Comparison of ENCODE assay signal across 16 cellular contexts in the genomic region with DNA sequence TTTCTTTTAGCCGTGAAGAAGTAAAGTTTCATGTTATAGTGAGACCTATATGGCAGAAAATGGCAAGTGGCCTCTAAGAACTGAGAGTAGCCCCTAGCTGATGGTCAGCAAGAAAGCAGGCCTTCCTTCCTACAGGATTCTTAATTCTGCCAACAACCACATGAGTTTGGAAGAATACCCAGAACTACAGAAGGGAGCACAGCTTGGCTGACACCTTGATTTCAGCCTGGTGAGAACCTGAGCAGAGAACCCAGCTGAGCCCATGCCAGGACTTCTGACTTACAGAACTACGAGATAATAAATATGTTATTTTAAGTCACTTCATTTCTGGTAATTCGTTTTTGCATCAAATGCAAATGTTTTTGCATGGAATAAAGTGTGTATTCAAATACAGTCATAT. TPM values are rescaled to one million over a fixed set of nuclear protein-coding genes. Genes with fewer than 3 reads are reported as not detected.
DNase-seq lines count a peak whose midpoint lies in the region; ATAC-seq and TF ChIP-seq lines count a peak whose summit lies in the region.
"Had no signal": no experiment of that assay in that cellular context is flagged by ENCODE, and none has a peak within 500 bp of the region (broad histone marks: within the 10 kb centered on the region; RNA-seq: fewer than 3 reads in every experiment).

No MANE protein-coding gene starts in this region.

- H3K18ac ChIP-seq in H9 (ENCODE audit: insufficient read length, low read depth, low read length) = no peak overlapping the region

- no peak overlapping the region for H3K4ac ChIP-seq in H9 (ENCODE audit: low read depth, low read length)

- no peaks in the 10 kb centered on the region for H3K36me3 Mint-ChIP-seq in H9 (ENCODE audit: insufficient read depth in 1 of 3, low read depth in 3 of 3)

- H3K79me1 ChIP-seq in H9 (ENCODE audit: insufficient read depth, low read depth, low read length, poor library complexity, severe bottlenecking) = no peaks in the 10 kb centered on the region

- no peak overlapping the region for H4K5ac ChIP-seq in H9 (ENCODE audit: insufficient read length, low read depth, low read length)

- no peak overlapping the region for H2BK15ac ChIP-seq in H9 (ENCODE audit: low read depth, low read length)

- H3K23me2 ChIP-seq in H9 (ENCODE audit: insufficient read length, low read depth, low read length, poor library complexity, severe bottlenecking) = peaks cover 2% of the 10 kb centered on the region

- no peak overlapping the region for H2BK12ac ChIP-seq in H9 (ENCODE audit: insufficient read length, low read depth, low read length)

- H3K79me2 ChIP-seq in H9 (ENCODE audit: insufficient read depth, low read length) = no peaks in the 10 kb centered on the region

- H2AFZ ChIP-seq in H9 (ENCODE audit: low read length) = no peak overlapping the region
- H2AFZ ChIP-seq: GM23338 had no signal

- no peaks in the 10 kb centered on the region for H3K9me3 Mint-ChIP-seq in H9
- H3K9me3 Mint-ChIP-seq: CD8-positive, alpha-beta T cell; GM23338; HFFc6 had no signal

- no peak overlapping the region for H2BK5ac ChIP-seq in H9 (ENCODE audit: insufficient read length, low read length)

- no peak overlapping the region for H2BK120ac ChIP-seq in H9 (ENCODE audit: low read depth, low read length, poor library complexity, severe bottlenecking)

- no peaks in the 10 kb centered on the region for H3K9me3 ChIP-seq in H9 (ENCODE audit: control insufficient read depth, low read depth, low read length)
- H3K9me3 ChIP-seq: BLaER1 treated with 17β-estradiol and CSF1 and Interleukin-3, amounts not matched to agents 10 nM and 100 nM had no signal

- no peaks in the 10 kb centered on the region for H3K27me3 ChIP-seq in H9 (ENCODE audit: insufficient read depth, low read length)
- H3K27me3 ChIP-seq: BLaER1 treated with 17β-estradiol and CSF1 and Interleukin-3, amounts not matched to agents 10 nM and 100 nM had no signal

- H3K23ac ChIP-seq in H9 (ENCODE audit: insufficient read length, low read depth, low read length) = no peak overlapping the region

- H3K4me2 ChIP-seq in H9 (ENCODE audit: insufficient read depth, insufficient read length, low read length) = no peak overlapping the region
- H3K4me2 ChIP-seq: BLaER1 treated with 17β-estradiol and CSF1 and Interleukin-3, amounts not matched to agents 10 nM and 100 nM; GM23338 had no signal

- no peak overlapping the region for H3K27ac Mint-ChIP-seq in H9
- H3K27ac Mint-ChIP-seq: B cell; CD8-positive, alpha-beta T cell; GM23338; HFFc6 had no signal

- no peak overlapping the region for H4K91ac ChIP-seq in H9 (ENCODE audit: insufficient read length, low read depth, low read length)

- ATAC-seq in GM18498 (IDR thresholded peaks at IDR 0.05; ENCODE audit: unreplicated experiment) = no peak
- ATAC-seq: CD8-positive, alpha-beta T cell; GM12878; GM23338; HCT116 had no signal

- H3K56ac ChIP-seq in H9 (ENCODE audit: insufficient read length, low read depth, low read length) = no peak overlapping the region

- H3K14ac ChIP-seq in H9 (ENCODE audit: insufficient read depth, low read length) = no peak overlapping the region

- H3K27me3 Mint-ChIP-seq in H9 (ENCODE audit: low read depth) = no peaks in the 10 kb centered on the region
- H3K27me3 Mint-ChIP-seq: B cell had no signal

- no peak overlapping the region for H3K27ac ChIP-seq in H9 (ENCODE audit: insufficient read length, low read depth, low read length)
- H3K27ac ChIP-seq: BLaER1 treated with 17β-estradiol and CSF1 and Interleukin-3, amounts not matched to agents 10 nM and 100 nM; HL-60 had no signal

- no peaks in the 10 kb centered on the region for H3K4me1 ChIP-seq in H9 (ENCODE audit: insufficient read depth, low read length)

- H2AK5ac ChIP-seq in H9 (ENCODE audit: insufficient read length, low read length) = no peak overlapping the region

- H3K4me1 Mint-ChIP-seq in H9 = peaks cover 4 to 6% of the 10 kb centered on the region in 2 experiments

- in situ Hi-C loops in G401 (cut with HindIII; ENCODE audit: low sequenced_read_pairs) = no loop called here

- no peak overlapping the region for H2BK20ac ChIP-seq in H9 (ENCODE audit: low read depth, low read length, poor library complexity, severe bottlenecking)

- no peak overlapping the region for H3K9ac ChIP-seq in H9 (ENCODE audit: extremely low read depth, insufficient read length, low read length)
- H3K9ac ChIP-seq: BLaER1 treated with 17β-estradiol and CSF1 and Interleukin-3, amounts not matched to agents 10 nM and 100 nM had no signal

- H4K8ac ChIP-seq in H9 (replicated peaks; ENCODE audit: insufficient read length, low read depth, low read length) = no peak overlapping the region

- no peak overlapping the region for H3K4me3 Mint-ChIP-seq in H9
- H3K4me3 Mint-ChIP-seq: B cell; CD8-positive, alpha-beta T cell; GM23338; HFFc6 had no signal

- H4K20me1 ChIP-seq in H9 (ENCODE audit: control insufficient read depth, insufficient read depth, insufficient read length) = no peaks in the 10 kb centered on the region
- H4K20me1 ChIP-seq: BLaER1 treated with 17β-estradiol and CSF1 and Interleukin-3, amounts not matched to agents 10 nM and 100 nM had no signal

- DNase-seq in G401 (ENCODE audit: low spot score) = peak; percentile 93
- peak; percentile 26 for DNase-seq in NCI-H526 treated with DMSO at 0.1 percent for 48 hours (lab: John Stamatoyannopoulos, UW)
- DNase-seq in cerebellar cortex (ENCODE audit: low spot score) = peak; percentile 91
- DNase-seq in pons (ENCODE audit: low spot score) = peak; percentile 10
- no peak for DNase-seq in H9
- DNase-seq: Calu3; CD8-positive, alpha-beta T cell; DMS79 treated with DMSO at 0.1 percent for 48 hours; HFFc6 had no signal

- no peak for TF ChIP-seq CTCF in H9 (conservative IDR thresholded peaks at IDR 0.05)

- WGBS in H9 (ENCODE audit: extremely low coverage, insufficient read length, low lambda C conversion rate) = no CpG with 5 or more reads among the region's 3 CpGs

- H3T11ph ChIP-seq in H9 (ENCODE audit: low read length) = no peak overlapping the region

RNA-seq across cellular contexts. Expression of gene FBXL17, which starts 5.9 kb away (rescaled TPM):
- total RNA-seq in G401 (2014; rRNA removed; shearing (Covaris generic)) = 8.3 and 9.2 TPM in 2 replicates
- total RNA-seq in H9 (2021) = 5.3 and 6.2 TPM in 2 replicates
